8 cellular contexts compared by ENCODE assay signal in genomic region chr5:66828551-66829421, GRCh38.
DNase-seq lines count a peak whose midpoint lies in the region; ATAC-seq and TF ChIP-seq lines count a peak whose summit lies in the region.

No MANE protein-coding gene starts in this region.

- H3K27me3 Mint-ChIP-seq in activated T-cell treated with anti-CD3 and anti-CD28 coated beads, Interleukin-2, amount 50 U/mL, for 72 hours (ENCODE audit: low read depth) = peaks cover 34% of the 10 kb centered on the region

- no peak for TF ChIP-seq CTCF in fibroblast of lung (conservative IDR thresholded peaks at IDR 0.05 in 1 of 2, IDR thresholded peaks at IDR 0.05 in 1 of 2; ENCODE audit: low read depth in 1 of 2, low read length in 2 of 2)

- H3K9ac ChIP-seq in fibroblast of lung (ENCODE audit: insufficient read depth, low read length) (no peak overlapping the region), muscle layer of colon (ENCODE audit: low read length) (peak overlapping the region; percentile 6)

- H3K4me3 ChIP-seq in fibroblast of lung (replicated peaks in 1 of 4; ENCODE audit: control extremely low read depth in 1 of 4, insufficient read depth in 1 of 4, low read depth in 3 of 4, low read length in 4 of 4) (peak overlapping the region; percentile 59 to 81 (median 66)), muscle layer of colon (ENCODE audit: low read depth in 1 of 2, low read length in 2 of 2) (peak overlapping the region; percentile 36 to 66)

- ATAC-seq in HG02642 (IDR thresholded peaks at IDR 0.05; ENCODE audit: poor library complexity, unreplicated experiment) = peak; percentile 75
- peak; percentile 93 to 94 for ATAC-seq in activated T-cell treated with anti-CD3 and anti-CD28 coated beads, Interleukin-2, amount 50 U/mL, for 72 hours (replicated peaks in 1 of 2)
- peak; percentile 94 for ATAC-seq in stimulated activated naive CD8-positive, alpha-beta T cell treated with anti-CD3 and anti-CD28 coated beads, Interleukin-15, Interleukin-2, amounts not matched to agents 100 U/mL and 50 U/mL, for 24 hours

- H3K4me1 Mint-ChIP-seq in activated T-cell treated with anti-CD3 and anti-CD28 coated beads, Interleukin-2, amount 50 U/mL, for 72 hours (ENCODE audit: low read depth) = peaks cover 44% of the 10 kb centered on the region

- peak; percentile 89 for DNase-seq in DMS53 treated with DMSO at 0.1 percent for 48 hours (lab: John Stamatoyannopoulos, UW; ENCODE audit: unreplicated experiment)
- DNase-seq in NCI-H748 (lab: John Stamatoyannopoulos, UW; ENCODE audit: unreplicated experiment) = peak; percentile 90
- DNase-seq in activated T-cell treated with anti-CD3 and anti-CD28 coated beads, Interleukin-2, amount 50 U/mL, for 72 hours = peak; percentile 66 to 67
- peak; percentile 79 to 87 for DNase-seq in fibroblast of lung (ENCODE audit: low read depth in 2 of 2)
- DNase-seq in stimulated activated naive CD8-positive, alpha-beta T cell treated with anti-CD3 and anti-CD28 coated beads, Interleukin-15, Interleukin-2, amounts not matched to agents 100 U/mL and 50 U/mL, for 24 hours = peak; percentile 46
- DNase-seq in GDM1 (lab: John Stamatoyannopoulos, UW) = no peak

- peak overlapping the region; percentile 94 to 96 for H3K4me3 Mint-ChIP-seq in activated T-cell treated with anti-CD3 and anti-CD28 coated beads, Interleukin-2, amount 50 U/mL, for 72 hours

- H3K27ac Mint-ChIP-seq in activated T-cell treated with anti-CD3 and anti-CD28 coated beads, Interleukin-2, amount 50 U/mL, for 72 hours = peak overlapping the region; percentile 18

- peak overlapping the region; percentile 88 for H3K4me2 ChIP-seq in fibroblast of lung (ENCODE audit: extremely low read depth, insufficient read depth, low read length)

- no peaks in the 10 kb centered on the region for H3K79me2 ChIP-seq in fibroblast of lung (ENCODE audit: control insufficient read depth, insufficient read depth, low read length)

- H3K36me3 Mint-ChIP-seq in activated T-cell treated with anti-CD3 and anti-CD28 coated beads, Interleukin-2, amount 50 U/mL, for 72 hours (ENCODE audit: insufficient read depth in 2 of 2) = no peaks in the 10 kb centered on the region

- H4K20me1 ChIP-seq in fibroblast of lung (ENCODE audit: control insufficient read depth, extremely low read depth, insufficient read depth, low read length) = no peaks in the 10 kb centered on the region

- no peaks in the 10 kb centered on the region for H3K9me3 Mint-ChIP-seq in activated T-cell treated with anti-CD3 and anti-CD28 coated beads, Interleukin-2, amount 50 U/mL, for 72 hours

- H3K9me3 ChIP-seq in fibroblast of lung (ENCODE audit: control insufficient read depth, insufficient read depth, low read depth, low read length) (no peaks in the 10 kb centered on the region), muscle layer of colon (ENCODE audit: low read length) (no peaks in the 10 kb centered on the region)

- peak overlapping the region; percentile 84 for H2AFZ ChIP-seq in fibroblast of lung (ENCODE audit: low read length)

- peaks cover 4% of the 10 kb centered on the region for H3K27me3 ChIP-seq in fibroblast of lung (ENCODE audit: control insufficient read depth, insufficient read depth, low read length)
- H3K27me3 ChIP-seq in muscle layer of colon (ENCODE audit: control insufficient read depth in 1 of 2, insufficient read depth in 2 of 2, low read length in 2 of 2) = no peaks in the 10 kb centered on the region

- H3K4me1 ChIP-seq in fibroblast of lung (ENCODE audit: control insufficient read depth, extremely low read depth, insufficient read depth, low read length) (no peaks in the 10 kb centered on the region), muscle layer of colon (ENCODE audit: insufficient read depth, low read length) (no peaks in the 10 kb centered on the region)

- H3K27ac ChIP-seq in fibroblast of lung (ENCODE audit: insufficient read depth, low read length) = no peak overlapping the region
- no peak overlapping the region for H3K27ac ChIP-seq in muscle layer of colon (ENCODE audit: low read depth, low read length)

- no peaks in the 10 kb centered on the region for H3K36me3 ChIP-seq in fibroblast of lung (ENCODE audit: control insufficient read depth, insufficient read depth, low read length)
- H3K36me3 ChIP-seq in muscle layer of colon (ENCODE audit: insufficient read depth, low read length) = no peaks in the 10 kb centered on the region
